Comparison of ENCODE assay signal across 1 cellular context in the genomic region with DNA sequence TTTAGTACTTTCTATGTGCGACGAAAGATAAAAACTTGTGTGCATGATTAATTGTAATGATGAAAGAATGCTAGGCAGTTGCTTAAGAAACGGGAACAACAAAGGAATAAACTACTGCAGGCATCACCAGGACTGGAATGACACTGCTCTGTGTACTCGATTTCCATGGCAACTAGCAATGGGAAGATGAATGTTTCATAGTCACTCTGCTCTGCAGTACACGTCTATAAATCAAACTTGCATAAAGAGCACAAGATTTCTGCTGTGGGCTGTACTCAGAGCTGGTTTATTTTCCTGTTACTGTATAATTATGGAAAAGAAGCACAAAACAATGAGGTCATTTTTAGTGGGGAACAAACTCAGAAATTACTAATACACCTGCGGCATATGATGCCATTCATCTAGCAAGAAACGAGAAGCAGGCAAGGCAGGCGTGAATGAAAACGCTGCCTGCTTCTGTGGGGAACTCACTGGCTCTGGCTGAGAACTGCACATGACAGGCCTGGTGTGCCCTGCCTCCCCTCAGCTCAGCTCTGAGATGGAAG.
TF ChIP-seq lines count a peak whose summit lies in the region.

No MANE protein-coding gene starts in this region.

TF ChIP-seq in HEK293, 187 proteins besides CTCF, POLR2A, EP300 and RAD21 (continued from another document and continues in another):
- TF ChIP-seq ZNF792 (tag by site-specific recombination; IDR thresholded peaks at IDR 0.05): no peak
- no peak for TF ChIP-seq ZNF707 (tag by site-specific recombination; IDR thresholded peaks at IDR 0.05)
- TF ChIP-seq, protein P1, sequence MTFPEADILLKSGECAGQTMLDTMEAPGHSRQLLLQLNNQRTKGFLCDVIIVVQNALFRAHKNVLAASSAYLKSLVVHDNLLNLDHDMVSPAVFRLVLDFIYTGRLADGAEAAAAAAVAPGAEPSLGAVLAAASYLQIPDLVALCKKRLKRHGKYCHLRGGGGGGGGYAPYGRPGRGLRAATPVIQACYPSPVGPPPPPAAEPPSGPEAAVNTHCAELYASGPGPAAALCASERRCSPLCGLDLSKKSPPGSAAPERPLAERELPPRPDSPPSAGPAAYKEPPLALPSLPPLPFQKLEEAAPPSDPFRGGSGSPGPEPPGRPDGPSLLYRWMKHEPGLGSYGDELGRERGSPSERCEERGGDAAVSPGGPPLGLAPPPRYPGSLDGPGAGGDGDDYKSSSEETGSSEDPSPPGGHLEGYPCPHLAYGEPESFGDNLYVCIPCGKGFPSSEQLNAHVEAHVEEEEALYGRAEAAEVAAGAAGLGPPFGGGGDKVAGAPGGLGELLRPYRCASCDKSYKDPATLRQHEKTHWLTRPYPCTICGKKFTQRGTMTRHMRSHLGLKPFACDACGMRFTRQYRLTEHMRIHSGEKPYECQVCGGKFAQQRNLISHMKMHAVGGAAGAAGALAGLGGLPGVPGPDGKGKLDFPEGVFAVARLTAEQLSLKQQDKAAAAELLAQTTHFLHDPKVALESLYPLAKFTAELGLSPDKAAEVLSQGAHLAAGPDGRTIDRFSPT (tag by site-specific recombination; IDR thresholded peaks at IDR 0.05): no peak
- no peak for TF ChIP-seq ZNF112 (tag by site-specific recombination; IDR thresholded peaks at IDR 0.05)
- TF ChIP-seq, protein P2, sequence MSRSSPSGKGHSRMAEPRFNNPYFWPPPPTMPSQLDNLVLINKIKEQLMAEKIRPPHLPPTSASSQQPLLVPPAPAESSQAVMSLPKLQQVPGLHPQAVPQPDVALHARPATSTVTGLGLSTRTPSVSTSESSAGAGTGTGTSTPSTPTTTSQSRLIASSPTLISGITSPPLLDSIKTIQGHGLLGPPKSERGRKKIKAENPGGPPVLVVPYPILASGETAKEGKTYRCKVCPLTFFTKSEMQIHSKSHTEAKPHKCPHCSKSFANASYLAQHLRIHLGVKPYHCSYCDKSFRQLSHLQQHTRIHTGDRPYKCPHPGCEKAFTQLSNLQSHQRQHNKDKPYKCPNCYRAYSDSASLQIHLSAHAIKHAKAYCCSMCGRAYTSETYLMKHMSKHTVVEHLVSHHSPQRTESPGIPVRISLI (tag by site-specific recombination; IDR thresholded peaks at IDR 0.05): no peak
- TF ChIP-seq ZNF843 (tag by site-specific recombination; IDR thresholded peaks at IDR 0.05): no peak
- peak; percentile 89 for TF ChIP-seq ZBTB17 (tag by site-specific recombination; IDR thresholded peaks at IDR 0.05)
- TF ChIP-seq, protein P3, sequence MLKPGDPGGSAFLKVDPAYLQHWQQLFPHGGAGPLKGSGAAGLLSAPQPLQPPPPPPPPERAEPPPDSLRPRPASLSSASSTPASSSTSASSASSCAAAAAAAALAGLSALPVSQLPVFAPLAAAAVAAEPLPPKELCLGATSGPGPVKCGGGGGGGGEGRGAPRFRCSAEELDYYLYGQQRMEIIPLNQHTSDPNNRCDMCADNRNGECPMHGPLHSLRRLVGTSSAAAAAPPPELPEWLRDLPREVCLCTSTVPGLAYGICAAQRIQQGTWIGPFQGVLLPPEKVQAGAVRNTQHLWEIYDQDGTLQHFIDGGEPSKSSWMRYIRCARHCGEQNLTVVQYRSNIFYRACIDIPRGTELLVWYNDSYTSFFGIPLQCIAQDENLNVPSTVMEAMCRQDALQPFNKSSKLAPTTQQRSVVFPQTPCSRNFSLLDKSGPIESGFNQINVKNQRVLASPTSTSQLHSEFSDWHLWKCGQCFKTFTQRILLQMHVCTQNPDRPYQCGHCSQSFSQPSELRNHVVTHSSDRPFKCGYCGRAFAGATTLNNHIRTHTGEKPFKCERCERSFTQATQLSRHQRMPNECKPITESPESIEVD (tag by site-specific recombination; IDR thresholded peaks at IDR 0.05): peak; percentile 91
- TF ChIP-seq, protein P4, sequence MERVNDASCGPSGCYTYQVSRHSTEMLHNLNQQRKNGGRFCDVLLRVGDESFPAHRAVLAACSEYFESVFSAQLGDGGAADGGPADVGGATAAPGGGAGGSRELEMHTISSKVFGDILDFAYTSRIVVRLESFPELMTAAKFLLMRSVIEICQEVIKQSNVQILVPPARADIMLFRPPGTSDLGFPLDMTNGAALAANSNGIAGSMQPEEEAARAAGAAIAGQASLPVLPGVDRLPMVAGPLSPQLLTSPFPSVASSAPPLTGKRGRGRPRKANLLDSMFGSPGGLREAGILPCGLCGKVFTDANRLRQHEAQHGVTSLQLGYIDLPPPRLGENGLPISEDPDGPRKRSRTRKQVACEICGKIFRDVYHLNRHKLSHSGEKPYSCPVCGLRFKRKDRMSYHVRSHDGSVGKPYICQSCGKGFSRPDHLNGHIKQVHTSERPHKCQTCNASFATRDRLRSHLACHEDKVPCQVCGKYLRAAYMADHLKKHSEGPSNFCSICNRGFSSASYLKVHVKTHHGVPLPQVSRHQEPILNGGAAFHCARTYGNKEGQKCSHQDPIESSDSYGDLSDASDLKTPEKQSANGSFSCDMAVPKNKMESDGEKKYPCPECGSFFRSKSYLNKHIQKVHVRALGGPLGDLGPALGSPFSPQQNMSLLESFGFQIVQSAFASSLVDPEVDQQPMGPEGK (tag by site-specific recombination; IDR thresholded peaks at IDR 0.05): peak; percentile 43; the same call in 1 of the 2 replicates
- TF ChIP-seq, protein P5, sequence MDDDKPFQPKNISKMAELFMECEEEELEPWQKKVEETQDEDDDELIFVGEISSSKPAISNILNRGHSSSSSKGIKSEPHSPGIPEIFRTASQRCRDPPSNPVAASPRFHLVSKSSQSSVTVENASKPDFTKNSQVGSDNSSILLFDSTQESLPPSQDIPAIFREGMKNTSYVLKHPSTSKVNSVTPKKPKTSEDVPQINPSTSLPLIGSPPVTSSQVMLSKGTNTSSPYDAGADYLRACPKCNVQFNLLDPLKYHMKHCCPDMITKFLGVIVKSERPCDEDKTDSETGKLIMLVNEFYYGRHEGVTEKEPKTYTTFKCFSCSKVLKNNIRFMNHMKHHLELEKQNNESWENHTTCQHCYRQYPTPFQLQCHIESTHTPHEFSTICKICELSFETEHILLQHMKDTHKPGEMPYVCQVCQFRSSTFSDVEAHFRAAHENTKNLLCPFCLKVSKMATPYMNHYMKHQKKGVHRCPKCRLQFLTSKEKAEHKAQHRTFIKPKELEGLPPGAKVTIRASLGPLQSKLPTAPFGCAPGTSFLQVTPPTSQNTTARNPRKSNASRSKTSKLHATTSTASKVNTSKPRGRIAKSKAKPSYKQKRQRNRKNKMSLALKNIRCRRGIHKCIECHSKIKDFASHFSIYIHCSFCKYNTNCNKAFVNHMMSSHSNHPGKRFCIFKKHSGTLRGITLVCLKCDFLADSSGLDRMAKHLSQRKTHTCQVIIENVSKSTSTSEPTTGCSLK (tag by site-specific recombination; IDR thresholded peaks at IDR 0.05): no peak
- no peak for TF ChIP-seq ZNF544 (tag by site-specific recombination; IDR thresholded peaks at IDR 0.05)
- TF ChIP-seq ZBTB8A (tag by site-specific recombination; IDR thresholded peaks at IDR 0.05): no peak
- no peak for TF ChIP-seq ZNF23 (tag by site-specific recombination; IDR thresholded peaks at IDR 0.05; ENCODE audit: borderline replicate concordance)
- TF ChIP-seq ZNF2 (tag by site-specific recombination; IDR thresholded peaks at IDR 0.05): no peak
- TF ChIP-seq ZNF571 (tag by site-specific recombination; IDR thresholded peaks at IDR 0.05): no peak
- no peak for TF ChIP-seq ZNF426 (tag by site-specific recombination; IDR thresholded peaks at IDR 0.05)
- TF ChIP-seq, protein P6, sequence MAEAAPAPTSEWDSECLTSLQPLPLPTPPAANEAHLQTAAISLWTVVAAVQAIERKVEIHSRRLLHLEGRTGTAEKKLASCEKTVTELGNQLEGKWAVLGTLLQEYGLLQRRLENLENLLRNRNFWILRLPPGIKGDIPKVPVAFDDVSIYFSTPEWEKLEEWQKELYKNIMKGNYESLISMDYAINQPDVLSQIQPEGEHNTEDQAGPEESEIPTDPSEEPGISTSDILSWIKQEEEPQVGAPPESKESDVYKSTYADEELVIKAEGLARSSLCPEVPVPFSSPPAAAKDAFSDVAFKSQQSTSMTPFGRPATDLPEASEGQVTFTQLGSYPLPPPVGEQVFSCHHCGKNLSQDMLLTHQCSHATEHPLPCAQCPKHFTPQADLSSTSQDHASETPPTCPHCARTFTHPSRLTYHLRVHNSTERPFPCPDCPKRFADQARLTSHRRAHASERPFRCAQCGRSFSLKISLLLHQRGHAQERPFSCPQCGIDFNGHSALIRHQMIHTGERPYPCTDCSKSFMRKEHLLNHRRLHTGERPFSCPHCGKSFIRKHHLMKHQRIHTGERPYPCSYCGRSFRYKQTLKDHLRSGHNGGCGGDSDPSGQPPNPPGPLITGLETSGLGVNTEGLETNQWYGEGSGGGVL (tag by site-specific recombination; IDR thresholded peaks at IDR 0.05): 0 out of 2 replicates have a peak, but pooled peaks have one; percentile 14
- peak; percentile 83 for TF ChIP-seq OSR2 (tag by site-specific recombination; IDR thresholded peaks at IDR 0.05)
- no peak for TF ChIP-seq ZNF549 (tag by site-specific recombination; IDR thresholded peaks at IDR 0.05)
- TF ChIP-seq ZNF138 (tag by site-specific recombination; IDR thresholded peaks at IDR 0.05; ENCODE audit: borderline replicate concordance): no peak
- TF ChIP-seq ZNF660 (tag by site-specific recombination; IDR thresholded peaks at IDR 0.05): 0 out of 2 replicates have a peak, but pooled peaks have one; percentile 58
- no peak for TF ChIP-seq ZNF830 (tag by site-specific recombination; IDR thresholded peaks at IDR 0.05; ENCODE audit: low read depth)
- no peak for TF ChIP-seq SALL2 (tag by site-specific recombination; IDR thresholded peaks at IDR 0.05; ENCODE audit: borderline replicate concordance)
- TF ChIP-seq, protein P7, sequence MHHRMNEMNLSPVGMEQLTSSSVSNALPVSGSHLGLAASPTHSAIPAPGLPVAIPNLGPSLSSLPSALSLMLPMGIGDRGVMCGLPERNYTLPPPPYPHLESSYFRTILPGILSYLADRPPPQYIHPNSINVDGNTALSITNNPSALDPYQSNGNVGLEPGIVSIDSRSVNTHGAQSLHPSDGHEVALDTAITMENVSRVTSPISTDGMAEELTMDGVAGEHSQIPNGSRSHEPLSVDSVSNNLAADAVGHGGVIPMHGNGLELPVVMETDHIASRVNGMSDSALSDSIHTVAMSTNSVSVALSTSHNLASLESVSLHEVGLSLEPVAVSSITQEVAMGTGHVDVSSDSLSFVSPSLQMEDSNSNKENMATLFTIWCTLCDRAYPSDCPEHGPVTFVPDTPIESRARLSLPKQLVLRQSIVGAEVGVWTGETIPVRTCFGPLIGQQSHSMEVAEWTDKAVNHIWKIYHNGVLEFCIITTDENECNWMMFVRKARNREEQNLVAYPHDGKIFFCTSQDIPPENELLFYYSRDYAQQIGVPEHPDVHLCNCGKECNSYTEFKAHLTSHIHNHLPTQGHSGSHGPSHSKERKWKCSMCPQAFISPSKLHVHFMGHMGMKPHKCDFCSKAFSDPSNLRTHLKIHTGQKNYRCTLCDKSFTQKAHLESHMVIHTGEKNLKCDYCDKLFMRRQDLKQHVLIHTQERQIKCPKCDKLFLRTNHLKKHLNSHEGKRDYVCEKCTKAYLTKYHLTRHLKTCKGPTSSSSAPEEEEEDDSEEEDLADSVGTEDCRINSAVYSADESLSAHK (tag by site-specific recombination; IDR thresholded peaks at IDR 0.05): peak; percentile 49
- no peak for TF ChIP-seq ZNF677 (tag by site-specific recombination; IDR thresholded peaks at IDR 0.05)
- TF ChIP-seq ZNF155 (tag by site-specific recombination; IDR thresholded peaks at IDR 0.05): no peak
- no peak for TF ChIP-seq ZNF510 (tag by site-specific recombination; IDR thresholded peaks at IDR 0.05; ENCODE audit: insufficient replicate concordance)
- TF ChIP-seq FEZF1 (tag by site-specific recombination; IDR thresholded peaks at IDR 0.05): no peak
- TF ChIP-seq, protein P8, sequence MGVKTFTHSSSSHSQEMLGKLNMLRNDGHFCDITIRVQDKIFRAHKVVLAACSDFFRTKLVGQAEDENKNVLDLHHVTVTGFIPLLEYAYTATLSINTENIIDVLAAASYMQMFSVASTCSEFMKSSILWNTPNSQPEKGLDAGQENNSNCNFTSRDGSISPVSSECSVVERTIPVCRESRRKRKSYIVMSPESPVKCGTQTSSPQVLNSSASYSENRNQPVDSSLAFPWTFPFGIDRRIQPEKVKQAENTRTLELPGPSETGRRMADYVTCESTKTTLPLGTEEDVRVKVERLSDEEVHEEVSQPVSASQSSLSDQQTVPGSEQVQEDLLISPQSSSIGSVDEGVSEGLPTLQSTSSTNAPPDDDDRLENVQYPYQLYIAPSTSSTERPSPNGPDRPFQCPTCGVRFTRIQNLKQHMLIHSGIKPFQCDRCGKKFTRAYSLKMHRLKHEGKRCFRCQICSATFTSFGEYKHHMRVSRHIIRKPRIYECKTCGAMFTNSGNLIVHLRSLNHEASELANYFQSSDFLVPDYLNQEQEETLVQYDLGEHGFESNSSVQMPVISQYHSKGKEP (tag by site-specific recombination; IDR thresholded peaks at IDR 0.05): peak; percentile 28; the same call in 1 of the 2 replicates
- TF ChIP-seq ZSCAN30 (tag by site-specific recombination; IDR thresholded peaks at IDR 0.05): peak; percentile 43; the same call in 1 of the 2 replicates
- TF ChIP-seq, protein P9, sequence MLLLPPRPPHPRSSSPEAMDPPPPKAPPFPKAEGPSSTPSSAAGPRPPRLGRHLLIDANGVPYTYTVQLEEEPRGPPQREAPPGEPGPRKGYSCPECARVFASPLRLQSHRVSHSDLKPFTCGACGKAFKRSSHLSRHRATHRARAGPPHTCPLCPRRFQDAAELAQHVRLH (tag by site-specific recombination; IDR thresholded peaks at IDR 0.05): no peak
- peak; percentile 80; the same call in 1 of the 2 replicates for TF ChIP-seq ZEB2 (tag by site-specific recombination; IDR thresholded peaks at IDR 0.05)
- TF ChIP-seq, protein P10, sequence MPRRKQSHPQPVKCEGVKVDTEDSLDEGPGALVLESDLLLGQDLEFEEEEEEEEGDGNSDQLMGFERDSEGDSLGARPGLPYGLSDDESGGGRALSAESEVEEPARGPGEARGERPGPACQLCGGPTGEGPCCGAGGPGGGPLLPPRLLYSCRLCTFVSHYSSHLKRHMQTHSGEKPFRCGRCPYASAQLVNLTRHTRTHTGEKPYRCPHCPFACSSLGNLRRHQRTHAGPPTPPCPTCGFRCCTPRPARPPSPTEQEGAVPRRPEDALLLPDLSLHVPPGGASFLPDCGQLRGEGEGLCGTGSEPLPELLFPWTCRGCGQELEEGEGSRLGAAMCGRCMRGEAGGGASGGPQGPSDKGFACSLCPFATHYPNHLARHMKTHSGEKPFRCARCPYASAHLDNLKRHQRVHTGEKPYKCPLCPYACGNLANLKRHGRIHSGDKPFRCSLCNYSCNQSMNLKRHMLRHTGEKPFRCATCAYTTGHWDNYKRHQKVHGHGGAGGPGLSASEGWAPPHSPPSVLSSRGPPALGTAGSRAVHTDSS (tag by site-specific recombination; IDR thresholded peaks at IDR 0.05): no peak
- no peak for TF ChIP-seq HOXD13 (CRISPR knock-in tag; IDR thresholded peaks at IDR 0.05; ENCODE audit: borderline replicate concordance)
- no peak for TF ChIP-seq ZNF548 (tag by site-specific recombination; IDR thresholded peaks at IDR 0.05)
- TF ChIP-seq GLIS2 (tag by site-specific recombination; IDR thresholded peaks at IDR 0.05): no peak
